28 cellular contexts compared by ENCODE assay signal in the genomic region with DNA sequence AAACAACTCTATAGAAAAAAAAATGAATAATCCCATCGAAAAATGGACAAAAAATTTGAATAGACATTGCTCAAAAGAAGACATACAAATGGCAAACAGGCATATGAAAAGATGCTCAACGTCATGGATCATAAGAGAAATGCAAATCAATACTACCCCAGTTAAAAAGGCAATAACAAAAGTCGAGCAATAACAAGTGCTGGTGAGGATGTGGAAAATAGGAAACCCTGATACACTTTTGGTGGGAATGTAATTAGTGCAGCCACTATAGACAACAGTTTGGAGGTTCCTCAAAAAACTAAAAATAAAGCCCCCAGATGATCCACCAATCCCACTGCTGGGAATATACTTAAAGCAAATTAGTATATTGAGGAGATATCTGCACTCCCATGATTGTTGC.
"Had no signal": no experiment of that assay in that cellular context is flagged by ENCODE, and none has a peak within 500 bp of the region (broad histone marks: within the 10 kb centered on the region; RNA-seq: fewer than 3 reads in every experiment).

No MANE protein-coding gene starts in this region.

- H3K27me3 Mint-ChIP-seq: stimulated activated naive CD8-positive, alpha-beta T cell treated with anti-CD3 and anti-CD28 coated beads, Interleukin-15, amount 100 ng/mL, for 72 hours; stimulated activated naive CD8-positive, alpha-beta T cell treated with anti-CD3 and anti-CD28 coated beads, Interleukin-15, Interleukin-2, amounts not matched to agents 100 ng/mL and 50 ng/mL, for 24 hours; type B pancreatic cell had no signal

- H3K27ac Mint-ChIP-seq: stimulated activated effector memory CD8-positive, alpha-beta T cell treated with anti-CD3 and anti-CD28 coated beads, Interleukin-12 subunit alpha, Interleukin-12 subunit beta, amount 100 ng/mL, for 72 hours; stimulated activated memory B cell treated with anti-CD40 and anti-IgM and Interleukin-4, amounts not matched to agents 10 μg/mL and 1 μg/mL and 100 μg/mL, for 72 hours; stimulated activated naive CD8-positive, alpha-beta T cell treated with anti-CD3 and anti-CD28 coated beads, Interleukin-15, amount 100 ng/mL, for 72 hours; stimulated activated naive CD8-positive, alpha-beta T cell treated with anti-CD3 and anti-CD28 coated beads, Interleukin-15, Interleukin-2, amounts not matched to agents 100 ng/mL and 50 ng/mL, for 24 hours; type B pancreatic cell had no signal

- H3K4me1 ChIP-seq: stomach, suprapubic skin, testis, thyroid gland, tibial artery, tibial nerve, transverse colon, upper lobe of left lung, upper lobe of right lung, uterus, vagina had no signal

- H3K4me3 ChIP-seq: stomach, suprapubic skin, testis, thoracic aorta, thyroid gland, tibial artery, tibial nerve, transverse colon, upper lobe of left lung, upper lobe of right lung, uterus, vagina had no signal

- H3K36me3 ChIP-seq: stomach, suprapubic skin, thoracic aorta, thyroid gland, tibial artery, tibial nerve, transverse colon, upper lobe of left lung, upper lobe of right lung, uterus, vagina had no signal

- FAIRE-seq: urothelium cell line had no signal

- ATAC-seq: stimulated activated effector memory CD8-positive, alpha-beta T cell treated with anti-CD3 and anti-CD28 coated beads, Interleukin-12 subunit alpha, Interleukin-12 subunit beta, amount 100 ng/mL, for 72 hours; stimulated activated memory B cell treated with anti-CD40 and anti-IgM and Interleukin-4, amounts not matched to agents 10 μg/mL and 1 μg/mL and 100 μg/mL, for 72 hours; stimulated activated naive CD8-positive, alpha-beta T cell treated with anti-CD3 and anti-CD28 coated beads, Interleukin-15, amount 100 ng/mL, for 72 hours; stimulated activated naive CD8-positive, alpha-beta T cell treated with anti-CD3 and anti-CD28 coated beads, Interleukin-15, Interleukin-2, amounts not matched to agents 100 U/mL and 50 U/mL, for 24 hours; upper lobe of right lung had no signal

- H3K27me3 ChIP-seq: stomach, suprapubic skin, testis, thyroid gland, tibial artery, tibial nerve, transverse colon, upper lobe of left lung, upper lobe of right lung, uterus, vagina had no signal

- DNase-seq: stimulated activated CD4-positive, alpha-beta T cell treated with anti-CD3 and anti-CD28 coated beads, Interleukin-2, amount 100 ng/mL, for 48 hours; stimulated activated CD4-positive, alpha-beta T cell treated with anti-CD3 and anti-CD28 coated beads, Interleukin-4, amount 100 ng/mL, for 1 hour; stimulated activated CD4-positive, alpha-beta T cell treated with anti-CD3 and anti-CD28 coated beads, Interleukin-4, amount 100 ng/mL, for 24 hours; stimulated activated CD4-positive, alpha-beta T cell treated with anti-CD3 and anti-CD28 coated beads, Interleukin-4, amount 100 ng/mL, for 4 hours; stimulated activated CD8-positive, alpha-beta memory T cell treated with anti-CD3 and anti-CD28 coated beads, Interleukin-4, amount 100 ng/mL, for 48 hours; stimulated activated naive CD4-positive, alpha-beta T cell; stimulated activated naive CD4-positive, alpha-beta T cell treated with Interleukin-2 at 50 U/mL for 16 hours; stimulated activated naive CD8-positive, alpha-beta T cell treated with anti-CD3 and anti-CD28 coated beads, Interleukin-15, amount 100 ng/mL, for 72 hours; stimulated activated naive CD8-positive, alpha-beta T cell treated with anti-CD3 and anti-CD28 coated beads, Interleukin-15, Interleukin-2, amounts not matched to agents 100 U/mL and 50 U/mL, for 24 hours; stomach; substantia nigra; testis; thyroid gland; tibial artery; transverse colon; trophoblast cell; upper lobe of left lung; upper lobe of right lung; uterus had no signal

- H3K9me3 ChIP-seq: testis, thoracic aorta, thyroid gland, upper lobe of right lung, uterus, vagina had no signal

- H3K9me3 Mint-ChIP-seq: type B pancreatic cell had no signal

- H3K4me1 Mint-ChIP-seq: stimulated activated effector memory CD8-positive, alpha-beta T cell treated with anti-CD3 and anti-CD28 coated beads, Interleukin-12 subunit alpha, Interleukin-12 subunit beta, amount 100 ng/mL, for 72 hours; stimulated activated memory B cell treated with anti-CD40 and anti-IgM and Interleukin-4, amounts not matched to agents 10 μg/mL and 1 μg/mL and 100 μg/mL, for 72 hours; stimulated activated naive CD8-positive, alpha-beta T cell treated with anti-CD3 and anti-CD28 coated beads, Interleukin-15, amount 100 ng/mL, for 72 hours had no signal

- H3K36me3 Mint-ChIP-seq: stimulated activated effector memory CD8-positive, alpha-beta T cell treated with anti-CD3 and anti-CD28 coated beads, Interleukin-12 subunit alpha, Interleukin-12 subunit beta, amount 100 ng/mL, for 72 hours; stimulated activated memory B cell treated with anti-CD40 and anti-IgM and Interleukin-4, amounts not matched to agents 10 μg/mL and 1 μg/mL and 100 μg/mL, for 72 hours; type B pancreatic cell had no signal

- H3K4me3 Mint-ChIP-seq: stimulated activated effector memory CD8-positive, alpha-beta T cell treated with anti-CD3 and anti-CD28 coated beads, Interleukin-12 subunit alpha, Interleukin-12 subunit beta, amount 100 ng/mL, for 72 hours; stimulated activated memory B cell treated with anti-CD40 and anti-IgM and Interleukin-4, amounts not matched to agents 10 μg/mL and 1 μg/mL and 100 μg/mL, for 72 hours; stimulated activated naive CD8-positive, alpha-beta T cell treated with anti-CD3 and anti-CD28 coated beads, Interleukin-15, amount 100 ng/mL, for 72 hours; stimulated activated naive CD8-positive, alpha-beta T cell treated with anti-CD3 and anti-CD28 coated beads, Interleukin-15, Interleukin-2, amounts not matched to agents 100 ng/mL and 50 ng/mL, for 24 hours; type B pancreatic cell had no signal

- H3K27ac ChIP-seq: stomach, suprapubic skin, testis, thoracic aorta, thyroid gland, tibial artery, tibial nerve, transverse colon, upper lobe of left lung, upper lobe of right lung, uterus, vagina had no signal
